ENCODE assay signal across 21 cellular contexts in the genomic region with DNA sequence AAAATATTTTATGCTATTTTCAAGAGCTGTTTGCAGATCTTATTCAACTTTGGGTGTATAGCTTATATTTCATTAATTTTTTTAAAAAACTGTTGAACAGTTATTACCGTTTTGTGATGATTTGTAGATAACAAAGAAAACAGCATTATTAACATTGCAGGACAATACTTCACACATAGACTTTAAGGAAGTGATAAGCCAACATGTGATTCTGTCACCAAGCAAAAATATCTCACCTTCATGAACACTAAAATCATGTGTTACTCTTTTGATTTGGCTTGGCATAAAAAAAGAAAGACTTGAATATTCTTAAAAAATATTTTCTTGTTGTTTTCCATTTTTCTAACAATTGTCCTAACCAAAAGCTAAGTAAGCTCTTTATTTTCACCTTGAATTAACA. TPM values are rescaled to one million over a fixed set of nuclear protein-coding genes. Genes with fewer than 3 reads are reported as not detected.
DNase-seq lines count a peak whose midpoint lies in the region; ATAC-seq, FAIRE-seq and TF ChIP-seq lines count a peak whose summit lies in the region.
"Had no signal": no experiment of that assay in that cellular context is flagged by ENCODE, and none has a peak within 500 bp of the region (broad histone marks: within the 10 kb centered on the region; RNA-seq: fewer than 3 reads in every experiment).

No MANE protein-coding gene starts in this region.

- no peak for TF ChIP-seq CTCF in HepG2 (CRISPR knock-in tag; IDR thresholded peaks at IDR 0.05)

- no peak for ATAC-seq in HepG2
- ATAC-seq in HG02571 (IDR thresholded peaks at IDR 0.05; ENCODE audit: unreplicated experiment): no peak
- ATAC-seq: CD8-positive, alpha-beta T cell; GM12878; GM23338; HCT116 had no signal

- H3K4me1 Mint-ChIP-seq in immature natural killer cell: peaks cover 14 to 21% of the 10 kb centered on the region in 2 donors
- H3K4me1 Mint-ChIP-seq: B cell, GM23338, H9 had no signal

- H3K27me3 Mint-ChIP-seq in immature natural killer cell (ENCODE audit: low read depth in 3 of 3): peaks cover 0 to 3% (median 0%) of the 10 kb centered on the region in 3 donors
- H3K27me3 Mint-ChIP-seq: B cell; CD4-positive, CD25-positive, alpha-beta regulatory T cell had no signal

- peaks cover 14 to 35% (median 22%) of the 10 kb centered on the region in 3 donors for H3K36me3 Mint-ChIP-seq in immature natural killer cell

- no peak for TF ChIP-seq EP300 in HepG2 (IDR thresholded peaks at IDR 0.05; ENCODE audit: low read depth in 2 of 2, low read length in 2 of 2)
- no peak for TF ChIP-seq EP300 in HepG2 (CRISPR knock-in tag; IDR thresholded peaks at IDR 0.05; ENCODE audit: borderline replicate concordance)

- DNase-seq in GM12892 (ENCODE audit: insufficient read length) (no peak), immature natural killer cell (no peak), HepG2 (ENCODE audit: low spot score) (no peak), occipital lobe (lab: John Stamatoyannopoulos, UW) (no peak)
- DNase-seq: Caco-2; CD4-positive, CD25-positive, alpha-beta regulatory T cell; CD8-positive, alpha-beta T cell; DMS153; DMS79; EL; GDM1; H9 had no signal

- no peaks in the 10 kb centered on the region for H4K20me1 ChIP-seq in HepG2 (ENCODE audit: insufficient read depth, low read length)
- H4K20me1 ChIP-seq: BLaER1 had no signal

- no peaks in the 10 kb centered on the region for H3K9me3 Mint-ChIP-seq in immature natural killer cell
- H3K9me3 Mint-ChIP-seq: CD4-positive, CD25-positive, alpha-beta regulatory T cell; CD8-positive, alpha-beta T cell; GM23338; H9 had no signal

- H3K4me3 Mint-ChIP-seq in immature natural killer cell: peak overlapping the region in 1 of 5 donors; percentile 2
- H3K4me3 Mint-ChIP-seq: B cell; CD4-positive, CD25-positive, alpha-beta regulatory T cell; CD8-positive, alpha-beta T cell; GM23338; H9 had no signal

- H3K9ac ChIP-seq in HepG2 (ENCODE audit: insufficient read depth, low read depth, low read length): no peak overlapping the region
- H3K9ac ChIP-seq: BLaER1 had no signal

- POLR2A ChIA-PET in HepG2 (lab: Yijun Ruan, JAX): no interaction called here

- CTCF ChIA-PET in HepG2 (lab: Yijun Ruan, JAX; ENCODE audit: low intra/inter-chr PET ratio, low total read pairs): no interaction called here

- peaks cover 11 to 42% of the 10 kb centered on the region in 2 experiments for H3K36me3 ChIP-seq in HepG2 (replicated peaks in 1 of 2; ENCODE audit: control insufficient read depth in 1 of 2, insufficient read depth in 2 of 2, low read length in 2 of 2)

- FAIRE-seq in A204.1 (lab: Jason Lieb, UNC) (peak; percentile 58), GM12892 (lab: Jason Lieb, UNC) (peak; percentile 40), HepG2 (lab: Jason Lieb, UNC) (no peak)
- FAIRE-seq: GM12878, GM18507 had no signal

- no peak for TF ChIP-seq RAD21 in HepG2 (CRISPR knock-in tag; IDR thresholded peaks at IDR 0.05)

- no peak overlapping the region for H3K4me3 ChIP-seq in HepG2 (replicated peaks in 1 of 3; ENCODE audit: insufficient read depth in 1 of 3, low read depth in 2 of 3, low read length in 3 of 3)
- H3K4me3 ChIP-seq: BLaER1, GM12878, GM23338 had no signal

- H3K27me3 ChIP-seq in HepG2 (ENCODE audit: control insufficient read depth in 1 of 2, insufficient read depth in 2 of 2, low read length in 2 of 2): no peaks in the 10 kb centered on the region
- H3K27me3 ChIP-seq: BLaER1 had no signal

- 95% methylated on average over 1 of the region's 1 CpG for WGBS in HepG2 (ENCODE audit: low lambda C conversion rate)

- peak overlapping the region in 5 of 6 donors; percentile 13 to 76 (median 51) for H3K27ac Mint-ChIP-seq in immature natural killer cell
- H3K27ac Mint-ChIP-seq: B cell; CD4-positive, CD25-positive, alpha-beta regulatory T cell; GM23338; H9 had no signal

- H3K4me1 ChIP-seq in HepG2 (ENCODE audit: insufficient read depth, low read length): peaks cover 5% of the 10 kb centered on the region
- H3K4me1 ChIP-seq: BLaER1 had no signal

- intact Hi-C loops in HepG2 (cut with micrococcal nuclease; ENCODE audit: unreplicated experiment): no loop called here

- no peak overlapping the region for H3K4me2 ChIP-seq in HepG2 (ENCODE audit: low read depth, low read length)
- H3K4me2 ChIP-seq: BLaER1, GM23338 had no signal

- no peak overlapping the region for H2AFZ ChIP-seq in HepG2 (ENCODE audit: low read length)
- H2AFZ ChIP-seq: GM23338 had no signal

- in situ Hi-C loops in HepG2 (cut with HindIII; ENCODE audit: extremely low pct_ligation_motif_present, low pct_unique_long_range_greater_than_20kb): no loop called here

- H3K79me2 ChIP-seq in HepG2 (ENCODE audit: insufficient read depth, low read length): no peaks in the 10 kb centered on the region

- TF ChIP-seq POLR2A in GM12892 (IDR thresholded peaks at IDR 0.05; ENCODE audit: low read depth, low read length) (no peak), HepG2 (IDR thresholded peaks at IDR 0.05; ENCODE audit: insufficient read depth in 1 of 2, low read depth in 2 of 2, low read length in 2 of 2) (no peak)

- BruUV-seq in HepG2 (replicated peaks; lab: Mats Ljungman, UMichigan): no TSS peak

- no peak overlapping the region for H3K27ac ChIP-seq in HepG2 (ENCODE audit: extremely low read length, insufficient read depth, low read length)
- H3K27ac ChIP-seq: BLaER1, C4-2B had no signal

- H3K9me3 ChIP-seq in HepG2 (ENCODE audit: low read length): no peaks in the 10 kb centered on the region
- H3K9me3 ChIP-seq: BLaER1, Caco-2 had no signal

TF ChIP-seq in HepG2, 621 proteins besides CTCF, POLR2A, EP300 and RAD21 (continues in another document):
- TF ChIP-seq ZNF550 (CRISPR knock-in tag; IDR thresholded peaks at IDR 0.05; ENCODE audit: borderline replicate concordance): no peak
- TF ChIP-seq ZNF317 (CRISPR knock-in tag; IDR thresholded peaks at IDR 0.05): no peak

RNA-seq across cellular contexts. Expression of a gene that starts 33.0 kb away (rescaled TPM):
- 21.8 TPM for polyA plus RNA-seq in GM12892 (2012; ENCODE audit: missing spikeins)
- polyA plus RNA-seq in immature natural killer cell: 10 to 100 TPM; 10.4 to 11.9 (median 10.5) TPM
- total RNA-seq in HepG2 (2016; rRNA removed; fragmentation: Illumina TruSeq; extraction: Trizol): 121 and 174 TPM in 2 replicates
- total RNA-seq in HepG2 (2016; cell fraction: cytosol; rRNA removed; fragmentation: Illumina TruSeq; extraction: Trizol; ENCODE audit: low read depth): 40.5 and 41.4 TPM in 2 replicates
- 122 and 176 TPM in 2 replicates for total RNA-seq in HepG2 (2016; cell fraction: insoluble cytoplasmic fraction; rRNA removed; fragmentation: Illumina TruSeq; extraction: Trizol)
- total RNA-seq in HepG2 (2016; cell fraction: membrane; rRNA removed; fragmentation: Illumina TruSeq; extraction: Trizol): 98.6 and 102 TPM in 2 replicates
- total RNA-seq in HepG2 (2016; cell fraction: nucleus; rRNA removed; fragmentation: Illumina TruSeq; extraction: Trizol): 219 and 225 TPM in 2 replicates
- polyA plus RNA-seq in HepG2 (2011; rRNA removed): 122 and 139 TPM in 2 replicates
- polyA plus RNA-seq in HepG2 (2011; cell fraction: cytosol; rRNA removed): 38.4 and 82.6 TPM in 2 replicates
- 55.3 and 71.4 TPM in 2 replicates for polyA plus RNA-seq in HepG2 (2011; cell fraction: nucleus; rRNA removed)
- 80.5 and 107 TPM in 2 replicates for polyA plus RNA-seq in HepG2 (2012)
- polyA plus RNA-seq in HepG2 (2016; cell fraction: cytosol; fragmentation: Illumina TruSeq; extraction: Trizol; ENCODE audit: low read depth): 26.2 and 34.6 TPM in 2 replicates
- 84.8 and 91.3 TPM in 2 replicates for polyA plus RNA-seq in HepG2 (2016; cell fraction: insoluble cytoplasmic fraction; fragmentation: Illumina TruSeq; extraction: Trizol; ENCODE audit: low read depth)
- polyA plus RNA-seq in HepG2 (2016; cell fraction: membrane; fragmentation: Illumina TruSeq; extraction: Trizol; ENCODE audit: low read depth): 61.9 and 66.5 TPM in 2 replicates
- 169 and 172 TPM in 2 replicates for polyA plus RNA-seq in HepG2 (2016; cell fraction: nucleus; fragmentation: Illumina TruSeq; extraction: Trizol; ENCODE audit: insufficient read depth, low read depth)
- 38.8 and 135 TPM in 2 replicates for polyA minus RNA-seq in HepG2 (2011; rRNA and poly(A)+ RNA removed; ENCODE audit: low replicate concordance)
- 123 and 165 TPM in 2 replicates for polyA minus RNA-seq in HepG2 (2011; cell fraction: cytosol; rRNA and poly(A)+ RNA removed)
- 338 and 403 TPM in 2 replicates for polyA minus RNA-seq in HepG2 (2011; cell fraction: nucleus; rRNA and poly(A)+ RNA removed)
- 173 TPM for total RNA-seq in occipital lobe
